In genomic region chr20:47642118-47642517, GRCh38 we compare ENCODE assay signal across 15 cellular contexts.
DNase-seq lines count a peak whose midpoint lies in the region; ATAC-seq, FAIRE-seq and TF ChIP-seq lines count a peak whose summit lies in the region.
"Had no signal": no experiment of that assay in that cellular context is flagged by ENCODE, and none has a peak within 500 bp of the region (broad histone marks: within the 10 kb centered on the region; RNA-seq: fewer than 3 reads in every experiment).

No MANE protein-coding gene starts in this region.

- peaks cover 0 to 78% (median 0%) of the 10 kb centered on the region in 3 donors for H3K36me3 ChIP-seq in Peyer's patch

- H3K27me3 ChIP-seq in Peyer's patch, result no peaks in the 10 kb centered on the region
- H3K27me3 ChIP-seq: BLaER1 treated with 17β-estradiol and CSF1 and Interleukin-3, amounts not matched to agents 10 nM and 100 nM had no signal

- H3K27me3 Mint-ChIP-seq in activated T-helper 1 cell treated with anti-CD3 and anti-CD28 coated beads, Interleukin-12 subunit alpha, Interleukin-12 subunit beta, Interleukin-2, Interleukin-4 antibody, amounts not matched to agents 30 ng/mL and 10 ng/mL and 1 ng/mL, durations not matched to agents 14 hours and 24 hours and 36 hours (ENCODE audit: insufficient read depth), result no peaks in the 10 kb centered on the region
- H3K27me3 Mint-ChIP-seq in chondrocyte (ENCODE audit: low read depth), result no peaks in the 10 kb centered on the region
- H3K27me3 Mint-ChIP-seq: CD4-positive, CD25-positive, alpha-beta regulatory T cell had no signal

- intact Hi-C loops in activated T-helper 1 cell treated with anti-CD3 and anti-CD28 coated beads, Interleukin-12 subunit alpha, Interleukin-12 subunit beta, Interleukin-2, Interleukin-4 antibody, amounts not matched to agents 30 ng/mL and 10 ng/mL and 1 ng/mL, durations not matched to agents 14 hours and 24 hours and 36 hours (cut with micrococcal nuclease), result no loop called here

- TF ChIP-seq CTCF in 22Rv1 (IDR thresholded peaks at IDR 0.05), result no peak
- TF ChIP-seq CTCF in A549 (IDR thresholded peaks at IDR 0.05), result no peak
- no peak for TF ChIP-seq CTCF in chondrocyte (IDR thresholded peaks at IDR 0.05)
- TF ChIP-seq CTCF in Peyer's patch (IDR thresholded peaks at IDR 0.05), result no peak

- no peaks in the 10 kb centered on the region for H3K4me1 Mint-ChIP-seq in activated T-helper 1 cell treated with anti-CD3 and anti-CD28 coated beads, Interleukin-12 subunit alpha, Interleukin-12 subunit beta, Interleukin-2, Interleukin-4 antibody, amounts not matched to agents 30 ng/mL and 10 ng/mL and 1 ng/mL, durations not matched to agents 14 hours and 24 hours and 36 hours (ENCODE audit: low read depth)
- H3K4me1 Mint-ChIP-seq in chondrocyte (ENCODE audit: low read depth), result peaks cover 29% of the 10 kb centered on the region

- H3K9me3 Mint-ChIP-seq in activated T-helper 1 cell treated with anti-CD3 and anti-CD28 coated beads, Interleukin-12 subunit alpha, Interleukin-12 subunit beta, Interleukin-2, Interleukin-4 antibody, amounts not matched to agents 30 ng/mL and 10 ng/mL and 1 ng/mL, durations not matched to agents 14 hours and 24 hours and 36 hours, result no peaks in the 10 kb centered on the region
- no peaks in the 10 kb centered on the region for H3K9me3 Mint-ChIP-seq in chondrocyte (ENCODE audit: low read depth)
- H3K9me3 Mint-ChIP-seq: CD4-positive, CD25-positive, alpha-beta regulatory T cell had no signal

- CTCF ChIA-PET in A549 (lab: Yijun Ruan, JAX), result interaction anchor here (0.7 to 2.0 kb wide), 3 partner anchors 9 to 979 kb away, joined by 3 to 6 read pairs (median 4); no protein-coding TSS in a partner anchor

- H3K9me3 ChIP-seq in A549 (no peaks in the 10 kb centered on the region), Peyer's patch (no peaks in the 10 kb centered on the region)
- H3K9me3 ChIP-seq: BLaER1 treated with 17β-estradiol and CSF1 and Interleukin-3, amounts not matched to agents 10 nM and 100 nM had no signal

- H3K4me3 Mint-ChIP-seq in activated T-helper 1 cell treated with anti-CD3 and anti-CD28 coated beads, Interleukin-12 subunit alpha, Interleukin-12 subunit beta, Interleukin-2, Interleukin-4 antibody, amounts not matched to agents 30 ng/mL and 10 ng/mL and 1 ng/mL, durations not matched to agents 14 hours and 24 hours and 36 hours, result no peak overlapping the region
- H3K4me3 Mint-ChIP-seq in chondrocyte (ENCODE audit: unreplicated experiment), result no peak overlapping the region
- H3K4me3 Mint-ChIP-seq: CD4-positive, CD25-positive, alpha-beta regulatory T cell had no signal

- H3K4me3 ChIP-seq in A549, result no peak overlapping the region
- H3K4me3 ChIP-seq in Peyer's patch, result no peak overlapping the region
- H3K4me3 ChIP-seq: BLaER1 treated with 17β-estradiol and CSF1 and Interleukin-3, amounts not matched to agents 10 nM and 100 nM; GM23248 had no signal

- no peak for TF ChIP-seq RAD21 in A549 (conservative IDR thresholded peaks at IDR 0.05 in 1 of 2, IDR thresholded peaks at IDR 0.05 in 1 of 2)

- peak overlapping the region; percentile 3 for H3K27ac Mint-ChIP-seq in activated T-helper 1 cell treated with anti-CD3 and anti-CD28 coated beads, Interleukin-12 subunit alpha, Interleukin-12 subunit beta, Interleukin-2, Interleukin-4 antibody, amounts not matched to agents 30 ng/mL and 10 ng/mL and 1 ng/mL, durations not matched to agents 14 hours and 24 hours and 36 hours
- H3K27ac Mint-ChIP-seq in chondrocyte (ENCODE audit: unreplicated experiment), result no peak overlapping the region

- H3K27ac ChIP-seq in 22Rv1 (peak overlapping the region; percentile 73), A549 (peak overlapping the region in 1 of 2 experiments; percentile 38; a peak in 1 of 6 replicates), Peyer's patch (no peak overlapping the region)
- H3K27ac ChIP-seq: BLaER1 treated with 17β-estradiol and CSF1 and Interleukin-3, amounts not matched to agents 10 nM and 100 nM; GM23248 had no signal

- TF ChIP-seq EP300 in A549 (IDR thresholded peaks at IDR 0.05), result no peak

- DNase-seq in A549 (ENCODE audit: low read depth in 1 of 2, low spot score in 1 of 2) (no peak), medulla oblongata (ENCODE audit: extremely low spot score) (peak; percentile 59), chondrocyte (ENCODE audit: low spot score) (no peak), Peyer's patch (no peak), HuH-7.5 (ENCODE audit: low spot score) (no peak), NCI-H146 treated with DMSO at 0.1 percent for 48 hours (lab: John Stamatoyannopoulos, UW; ENCODE audit: unreplicated experiment) (no peak)
- DNase-seq in activated T-helper 1 cell treated with anti-CD3 and anti-CD28 coated beads, Interleukin-12 subunit alpha, Interleukin-12 subunit beta, Interleukin-2, Interleukin-4 antibody, amounts not matched to agents 30 ng/mL and 10 ng/mL and 1 ng/mL, durations not matched to agents 14 hours and 24 hours and 36 hours (ENCODE audit: low spot score), result no peak
- DNase-seq: CD4-positive, CD25-positive, alpha-beta regulatory T cell; GF-D8; GM23248 had no signal

- H3K4me2 ChIP-seq in A549, result peak overlapping the region; percentile 52; the same call in 2 of the 3 replicates
- H3K4me2 ChIP-seq: BLaER1 treated with 17β-estradiol and CSF1 and Interleukin-3, amounts not matched to agents 10 nM and 100 nM had no signal

- no peak for TF ChIP-seq POLR2A in A549 (IDR thresholded peaks at IDR 0.05; ENCODE audit: low read length)
- TF ChIP-seq POLR2A in Peyer's patch (IDR thresholded peaks at IDR 0.05), result no peak

- H3K36me3 Mint-ChIP-seq in activated T-helper 1 cell treated with anti-CD3 and anti-CD28 coated beads, Interleukin-12 subunit alpha, Interleukin-12 subunit beta, Interleukin-2, Interleukin-4 antibody, amounts not matched to agents 30 ng/mL and 10 ng/mL and 1 ng/mL, durations not matched to agents 14 hours and 24 hours and 36 hours (ENCODE audit: low read depth), result peaks cover 60% of the 10 kb centered on the region
- H3K36me3 Mint-ChIP-seq in chondrocyte (ENCODE audit: low read depth), result peaks cover 36% of the 10 kb centered on the region

- 94% methylated on average over 4 of the region's 4 CpGs for WGBS in A549 (ENCODE audit: missing lambda C conversion rate)

- POLR2A ChIA-PET in A549 (lab: Yijun Ruan, JAX), result no interaction called here

- ATAC-seq in A549, result no peak
- ATAC-seq: HCT116 had no signal

- H3K4me1 ChIP-seq in A549 (peaks cover 28% of the 10 kb centered on the region), Peyer's patch (no peaks in the 10 kb centered on the region)
- H3K4me1 ChIP-seq: BLaER1 treated with 17β-estradiol and CSF1 and Interleukin-3, amounts not matched to agents 10 nM and 100 nM had no signal

- no peak for FAIRE-seq in A549 (lab: Jason Lieb, UNC)
- FAIRE-seq: GM19239, H54 had no signal

TF ChIP-seq in A549, 52 proteins besides CTCF, POLR2A, EP300 and RAD21 (continues in another document):
- no peak for TF ChIP-seq HMGXB4 (CRISPR knock-in tag; IDR thresholded peaks at IDR 0.05; ENCODE audit: borderline replicate concordance)
- TF ChIP-seq EHF (CRISPR knock-in tag; IDR thresholded peaks at IDR 0.05), result no peak
- TF ChIP-seq FOXS1 (CRISPR knock-in tag; IDR thresholded peaks at IDR 0.05), result no peak
- no peak for TF ChIP-seq KDM5A (IDR thresholded peaks at IDR 0.05)
- no peak for TF ChIP-seq ZNF302 (CRISPR knock-in tag; IDR thresholded peaks at IDR 0.05)
- TF ChIP-seq MYC (IDR thresholded peaks at IDR 0.05; ENCODE audit: borderline replicate concordance, low read length), result no peak
- no peak for TF ChIP-seq NPAS2 (CRISPR knock-in tag; IDR thresholded peaks at IDR 0.05; ENCODE audit: borderline replicate concordance)
- TF ChIP-seq HOXB5 (CRISPR knock-in tag; IDR thresholded peaks at IDR 0.05), result no peak
- TF ChIP-seq HES2 (IDR thresholded peaks at IDR 0.05), result no peak
- TF ChIP-seq HDAC2 (IDR thresholded peaks at IDR 0.05), result no peak
- TF ChIP-seq E2F6 (IDR thresholded peaks at IDR 0.05; ENCODE audit: borderline replicate concordance, low read depth), result no peak
- no peak for TF ChIP-seq SREBF2 (IDR thresholded peaks at IDR 0.05)
- TF ChIP-seq POLR2AphosphoS2 (conservative IDR thresholded peaks at IDR 0.05; ENCODE audit: low read length), result no peak
- TF ChIP-seq, protein P1, sequence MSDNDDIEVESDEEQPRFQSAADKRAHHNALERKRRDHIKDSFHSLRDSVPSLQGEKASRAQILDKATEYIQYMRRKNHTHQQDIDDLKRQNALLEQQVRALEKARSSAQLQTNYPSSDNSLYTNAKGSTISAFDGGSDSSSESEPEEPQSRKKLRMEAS (IDR thresholded peaks at IDR 0.05), result no peak
- no peak for TF ChIP-seq ESRRA (IDR thresholded peaks at IDR 0.05; ENCODE audit: borderline replicate concordance, low read length)
- TF ChIP-seq CBX2 (IDR thresholded peaks at IDR 0.05; ENCODE audit: borderline replicate concordance, low read depth), result no peak
- no peak for TF ChIP-seq TFCP2L1 (CRISPR knock-in tag; IDR thresholded peaks at IDR 0.05)
